ENCODE assay signal across 10 cellular contexts in genomic region chr15:90103669-90104329, GRCh38. TPM values are rescaled to one million over a fixed set of nuclear protein-coding genes. Genes with fewer than 3 reads are reported as not detected.
DNase-seq lines count a peak whose midpoint lies in the region; ATAC-seq, FAIRE-seq and TF ChIP-seq lines count a peak whose summit lies in the region.
"Had no signal": no experiment of that assay in that cellular context is flagged by ENCODE, and none has a peak within 500 bp of the region (broad histone marks: within the 10 kb centered on the region; RNA-seq: fewer than 3 reads in every experiment).

No MANE protein-coding gene starts in this region.

- H3K27me3 ChIP-seq in sigmoid colon (no peaks in the 10 kb centered on the region), aorta (ENCODE audit: control insufficient read depth in 1 of 2, insufficient read depth in 2 of 2, low read length in 1 of 2) (no peaks in the 10 kb centered on the region), adrenal gland (no peaks in the 10 kb centered on the region)

- no peak for TF ChIP-seq CTCF in sigmoid colon (IDR thresholded peaks at IDR 0.05)
- TF ChIP-seq CTCF in adrenal gland (IDR thresholded peaks at IDR 0.05) = no peak

- no peak for FAIRE-seq in GM12891 (lab: Jason Lieb, UNC)

- WGBS in sigmoid colon, 2 donors = 40 to 83% methylated on average over 5 of the region's 5 CpGs
- 94% methylated on average over 5 of the region's 5 CpGs for WGBS in aorta, 2 donors
- 70 to 82% (median 77%) methylated on average over 5 of the region's 5 CpGs for WGBS in adrenal gland, 4 donors

- intact Hi-C loops in activated CD4-positive, alpha-beta T cell treated with anti-CD3 and anti-CD28 coated beads for 36 hours (cut with DNase I, micrococcal nuclease) = loop anchor here (5.0 kb wide), 2 partner anchors 129 to 829 kb away; partner anchors contain the start of genes CIB1 (in 1 of the 2), GDPGP1 (in 1 of the 2) and HDDC3 (in 1 of the 2)
- intact Hi-C loops in left ventricle myocardium superior (cut with micrococcal nuclease) (no loop called here), sigmoid colon (cut with DNase I) (loop anchor here (5.0 kb wide), 1 partner anchor 49 kb away; no protein-coding TSS in a partner anchor), aorta (cut with DNase I) (no loop called here), adrenal gland (cut with DNase I) (no loop called here)

- H3K9me3 ChIP-seq in T-helper 17 cell (ENCODE audit: control insufficient read depth, low read length, poor library complexity, severe bottlenecking) (no peaks in the 10 kb centered on the region), sigmoid colon (no peaks in the 10 kb centered on the region), aorta (ENCODE audit: control insufficient read depth, low read length) (no peaks in the 10 kb centered on the region), adrenal gland (replicated peaks in 1 of 3) (no peaks in the 10 kb centered on the region)

- H3K4me3 ChIP-seq in sigmoid colon (peak overlapping the region in 2 of 4 donors; percentile 78), aorta (ENCODE audit: low read length in 2 of 2) (no peak overlapping the region), adrenal gland (no peak overlapping the region)

- peak overlapping the region; percentile 86 for H3K4me3 Mint-ChIP-seq in activated CD4-positive, alpha-beta T cell treated with anti-CD3 and anti-CD28 coated beads for 36 hours
- no peak overlapping the region for H3K4me3 Mint-ChIP-seq in T-helper 17 cell

- H3K36me3 Mint-ChIP-seq in activated CD4-positive, alpha-beta T cell treated with anti-CD3 and anti-CD28 coated beads for 36 hours (ENCODE audit: low read depth) = peaks cover 8% of the 10 kb centered on the region
- H3K36me3 Mint-ChIP-seq in T-helper 17 cell (ENCODE audit: low read depth) = no peaks in the 10 kb centered on the region

- H3K27ac ChIP-seq in sigmoid colon (peak overlapping the region; percentile 94 to 100 (median 98)), aorta (ENCODE audit: low read depth in 1 of 2, low read length in 2 of 2) (peak overlapping the region in 1 of 2 donors; percentile 6), adrenal gland (no peak overlapping the region)

- no peak for TF ChIP-seq POLR2A in sigmoid colon (IDR thresholded peaks at IDR 0.05)
- TF ChIP-seq POLR2A in GM12891 (IDR thresholded peaks at IDR 0.05; ENCODE audit: low read depth, low read length) = no peak
- TF ChIP-seq POLR2A in adrenal gland (IDR thresholded peaks at IDR 0.05) = no peak

- POLR2A ChIA-PET in activated CD4-positive, alpha-beta T cell treated with anti-CD3 and anti-CD28 coated beads for 36 hours (lab: Charles Lee) = no interaction called here

- H3K27me3 Mint-ChIP-seq in activated CD4-positive, alpha-beta T cell treated with anti-CD3 and anti-CD28 coated beads for 36 hours = no peaks in the 10 kb centered on the region
- no peaks in the 10 kb centered on the region for H3K27me3 Mint-ChIP-seq in T-helper 17 cell

- no peak for DNase-seq in activated CD4-positive, alpha-beta T cell treated with anti-CD3 and anti-CD28 coated beads for 36 hours
- DNase-seq in activated CD4-positive, alpha-beta T cell treated with anti-CD3 and anti-CD28 coated beads for 48 hours = no peak
- DNase-seq in T-helper 17 cell (no peak), left ventricle myocardium superior (no peak), sigmoid colon (no peak), GM12891 (ENCODE audit: insufficient read length, low spot score) (no peak), aorta (no peak), adrenal gland (no peak)
- DNase-seq: KG1, NCI-H526 treated with DMSO at 0.1 percent for 48 hours had no signal

- TF ChIP-seq EP300 in sigmoid colon (IDR thresholded peaks at IDR 0.05) = no peak

- H3K4me1 ChIP-seq in sigmoid colon (peaks cover 0 to 71% (median 64%) of the 10 kb centered on the region in 4 donors), aorta (ENCODE audit: control insufficient read depth in 1 of 2, insufficient read depth in 2 of 2, low read length in 2 of 2) (no peaks in the 10 kb centered on the region), adrenal gland (replicated peaks in 1 of 2) (peaks cover 0 to 11% of the 10 kb centered on the region in 2 donors)

- no peak overlapping the region for H3K27ac Mint-ChIP-seq in activated CD4-positive, alpha-beta T cell treated with anti-CD3 and anti-CD28 coated beads for 36 hours
- H3K27ac Mint-ChIP-seq in T-helper 17 cell = peak overlapping the region; percentile 90

- ATAC-seq in activated CD4-positive, alpha-beta T cell treated with anti-CD3 and anti-CD28 coated beads for 36 hours = no peak
- ATAC-seq in T-helper 17 cell (no peak), left ventricle myocardium superior (peak; percentile 48), aorta (ENCODE audit: low FRiP score) (no peak)

- H3K36me3 ChIP-seq in sigmoid colon (no peaks in the 10 kb centered on the region), aorta (ENCODE audit: control insufficient read depth in 1 of 2, insufficient read depth in 2 of 2, low read length in 1 of 2) (no peaks in the 10 kb centered on the region), adrenal gland (replicated peaks in 1 of 2) (no peaks in the 10 kb centered on the region)

- peaks cover 31% of the 10 kb centered on the region for H3K4me1 Mint-ChIP-seq in activated CD4-positive, alpha-beta T cell treated with anti-CD3 and anti-CD28 coated beads for 36 hours
- peaks cover 32% of the 10 kb centered on the region for H3K4me1 Mint-ChIP-seq in T-helper 17 cell

- H3K9me3 Mint-ChIP-seq in activated CD4-positive, alpha-beta T cell treated with anti-CD3 and anti-CD28 coated beads for 36 hours (ENCODE audit: low read depth) = no peaks in the 10 kb centered on the region

- CTCF ChIA-PET in activated CD4-positive, alpha-beta T cell treated with anti-CD3 and anti-CD28 coated beads for 36 hours (lab: Charles Lee) = interaction anchor here (1.4 to 1.9 kb wide), 2 partner anchors 213 to 229 kb away, joined by 3 to 7 read pairs; no protein-coding TSS in a partner anchor

TF ChIP-seq in GM12891, 5 proteins besides CTCF, POLR2A, EP300 and RAD21:
- TF ChIP-seq SPI1 (IDR thresholded peaks at IDR 0.05; ENCODE audit: low read depth, low read length) (no peak), TAF1 (IDR thresholded peaks at IDR 0.05; ENCODE audit: low read depth, low read length) (no peak), POU2F2 (IDR thresholded peaks at IDR 0.05; ENCODE audit: low read depth, low read length) (no peak), PAX5 (IDR thresholded peaks at IDR 0.05; ENCODE audit: insufficient read depth, low read length, severe bottlenecking) (no peak), POLR2AphosphoS5 (IDR thresholded peaks at IDR 0.05; ENCODE audit: low read depth, low read length) (no peak)

RNA-seq across cellular contexts. Expression of gene IDH2, which starts 1.5 kb away (rescaled TPM):
- total RNA-seq in activated CD4-positive, alpha-beta T cell treated with anti-CD3 and anti-CD28 coated beads for 36 hours = 100 to 1,000 TPM; 176 to 182 TPM
- total RNA-seq in T-helper 17 cell = 10 to 100 TPM; 45.0 to 48.8 TPM
- total RNA-seq in left ventricle myocardium superior = 1,172 TPM
- 100 to 1,000 TPM in 3 of 4 donors, 10 to 100 TPM in 1; 77.2 to 164 (median 116) TPM for total RNA-seq in sigmoid colon
- polyA plus RNA-seq in sigmoid colon = 100 to 1,000 TPM in 1 of 3 donors, 10 to 100 TPM in 2; 43.8 to 210 (median 90.2) TPM
- polyA plus RNA-seq in GM12891 (2012; ENCODE audit: low read depth, missing spikeins) = 111 TPM
- 10 to 100 TPM; 36.5 to 37.5 TPM for total RNA-seq in aorta
- 10 to 100 TPM; 18.8 to 26.3 TPM for polyA plus RNA-seq in aorta
- 10 to 100 TPM; 15.8 to 26.1 (median 20.5) TPM for total RNA-seq in adrenal gland
- polyA plus RNA-seq in adrenal gland = 10 to 100 TPM; 10.3 to 16.6 (median 13.5) TPM

Comparison
In these comparisons a context has a peak if more than half of its experiments do, and no peak if none do; other contexts are left out.
1. H3K27ac ChIP-seq: peak in sigmoid colon (4 of 4); none in adrenal gland (0 of 5).
2. intact Hi-C loops: an anchor here in activated CD4-positive, alpha-beta T cell treated with anti-CD3 and anti-CD28 coated beads for 36 hours (5.0 kb wide) and sigmoid colon (5.0 kb wide); none called in left ventricle myocardium superior, aorta and adrenal gland.